8 cellular contexts compared by ENCODE assay signal in the genomic region with DNA sequence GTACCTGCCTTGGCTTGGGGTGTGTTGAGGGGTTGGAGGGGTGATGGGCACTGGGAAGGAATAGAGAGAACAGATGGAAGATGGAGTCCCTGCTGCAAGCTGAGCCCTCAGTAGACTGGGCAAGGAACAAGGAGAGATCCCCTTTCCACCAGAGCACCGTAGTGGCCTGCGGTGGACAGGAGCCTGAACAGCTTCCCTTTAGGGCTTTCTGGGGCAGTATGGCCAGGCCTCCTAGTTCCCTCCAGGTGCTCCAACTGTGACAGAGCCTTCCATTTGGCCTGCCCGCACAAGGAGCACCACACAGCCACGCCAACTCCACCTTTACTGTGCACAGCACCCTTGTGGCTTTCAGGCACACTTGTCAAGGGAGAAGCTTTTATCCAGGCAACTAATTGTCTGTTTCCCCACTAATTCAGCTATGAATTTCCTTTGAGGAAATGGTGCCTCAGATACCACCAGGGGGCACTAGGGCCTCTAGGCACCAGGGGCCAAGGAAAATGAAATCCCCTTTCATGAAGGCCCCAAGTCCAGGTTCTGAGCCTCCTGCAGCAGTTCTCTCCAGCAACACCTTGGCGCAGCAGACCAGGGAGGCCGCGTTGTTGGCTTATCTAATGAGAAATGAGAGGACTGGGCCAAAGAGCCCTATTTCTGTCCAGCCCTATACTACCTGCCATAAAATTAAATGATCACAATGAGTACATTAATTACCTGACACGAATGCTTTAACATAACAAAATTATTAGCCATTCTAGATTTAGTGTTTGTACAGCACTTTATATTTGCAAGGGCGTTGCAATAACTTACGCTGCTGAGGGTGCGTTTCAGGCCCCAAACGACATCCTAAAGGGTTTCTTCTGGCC. TPM values are rescaled to one million over a fixed set of nuclear protein-coding genes. Genes with fewer than 3 reads are reported as not detected.
DNase-seq lines count a peak whose midpoint lies in the region; ATAC-seq and TF ChIP-seq lines count a peak whose summit lies in the region.

No MANE protein-coding gene starts in this region.

- H3K9me3 ChIP-seq in neural progenitor cell (ENCODE audit: low read depth) (no peaks in the 10 kb centered on the region), uterus (no peaks in the 10 kb centered on the region)

- H3K9ac ChIP-seq in neural progenitor cell, result no peak overlapping the region

- peaks cover 2% of the 10 kb centered on the region for H3K9me3 Mint-ChIP-seq in neural progenitor cell

- intact Hi-C loops in uterus (cut with DNase I; ENCODE audit: low total_unique reads), result no loop called here

- H3F3A ChIP-seq in neural progenitor cell (ENCODE audit: low read depth), result no peaks in the 10 kb centered on the region

- H3K27ac ChIP-seq in neural progenitor cell (no peak overlapping the region), uterus (no peak overlapping the region)

- H3K27ac Mint-ChIP-seq in neural progenitor cell, result no peak overlapping the region

- H2AFZ ChIP-seq in neural progenitor cell (replicated peaks), result no peak overlapping the region

- H3K4me3 ChIP-seq in AG10803 (ENCODE audit: low read length) (no peak overlapping the region), fibroblast of mammary gland (ENCODE audit: control insufficient read depth, low read depth, low read length) (no peak overlapping the region), neural progenitor cell (no peak overlapping the region), uterus (no peak overlapping the region)

- H3K4me1 Mint-ChIP-seq in neural progenitor cell, result peaks cover 10% of the 10 kb centered on the region

- H3K79me2 ChIP-seq in neural progenitor cell (ENCODE audit: low read depth), result no peaks in the 10 kb centered on the region

- peaks cover 27% of the 10 kb centered on the region for H3K27me3 Mint-ChIP-seq in neural progenitor cell (ENCODE audit: insufficient read depth, low read depth)

- H3K27me3 ChIP-seq in neural progenitor cell, result peaks cover 56% of the 10 kb centered on the region
- no peaks in the 10 kb centered on the region for H3K27me3 ChIP-seq in uterus

- TF ChIP-seq CTCF in AG10803 (conservative IDR thresholded peaks at IDR 0.05; ENCODE audit: low read length) (peak; percentile 79), fibroblast of mammary gland (conservative IDR thresholded peaks at IDR 0.05; ENCODE audit: control insufficient read depth, insufficient read depth, low read depth, low read length) (peak; percentile 83), neural progenitor cell (IDR thresholded peaks at IDR 0.05) (peak; percentile 84), uterus (IDR thresholded peaks at IDR 0.05) (peak; percentile 41 to 64 (median 56))

- no peak overlapping the region for H3K4me2 ChIP-seq in neural progenitor cell

- H3K4me3 Mint-ChIP-seq in neural progenitor cell, result no peak overlapping the region

- H4K20me1 ChIP-seq in neural progenitor cell (ENCODE audit: low read depth), result no peaks in the 10 kb centered on the region

- H3K4me1 ChIP-seq in neural progenitor cell, result no peaks in the 10 kb centered on the region
- H3K4me1 ChIP-seq in uterus, result no peaks in the 10 kb centered on the region

- H3K36me3 ChIP-seq in neural progenitor cell (no peaks in the 10 kb centered on the region), uterus (no peaks in the 10 kb centered on the region)

- DNase-seq in AG10803 (ENCODE audit: low read depth), result peak; percentile 48
- peak; percentile 26 for DNase-seq in GM19238 (ENCODE audit: insufficient read length, low spot score)
- DNase-seq in NCI-H526 treated with DMSO at 0.1 percent for 48 hours (lab: John Stamatoyannopoulos, UW), result peak; percentile 74
- peak; percentile 14 to 26 for DNase-seq in activated CD8-positive, alpha-beta memory T cell treated with anti-CD3 and anti-CD28 coated beads for 4 hours (ENCODE audit: low read depth in 2 of 2)
- peak; percentile 61 for DNase-seq in fibroblast of mammary gland (ENCODE audit: low read depth)
- peak; percentile 86 for DNase-seq in neural progenitor cell (ENCODE audit: low spot score)
- DNase-seq in uterus, result peak in 1 of 2 donors; percentile 27

- no peak for ATAC-seq in HG03469 (IDR thresholded peaks at IDR 0.05; ENCODE audit: unreplicated experiment)

- TF ChIP-seq POLR2A in uterus (IDR thresholded peaks at IDR 0.05), result no peak

- no peaks in the 10 kb centered on the region for H3K36me3 Mint-ChIP-seq in neural progenitor cell

RNA-seq across cellular contexts. Expression of gene ERI3, which starts 23.1 kb away (rescaled TPM):
- total RNA-seq in neural progenitor cell (ENCODE audit: low replicate concordance), result 31.0 and 68.3 TPM in 2 replicates
- total RNA-seq in uterus, result 10 to 100 TPM in 3 of 4 donors, 1 to 10 TPM in 1; 9.5 to 58.2 (median 45.6) TPM

RNA-seq across cellular contexts. Expression of gene RNF220, which starts 26.9 kb away (rescaled TPM):
- total RNA-seq in neural progenitor cell (ENCODE audit: low replicate concordance), result 93.8 and 133 TPM in 2 replicates
- total RNA-seq in uterus, result 10 to 100 TPM; 22.0 to 94.3 (median 49.4) TPM
